In the genomic region with DNA sequence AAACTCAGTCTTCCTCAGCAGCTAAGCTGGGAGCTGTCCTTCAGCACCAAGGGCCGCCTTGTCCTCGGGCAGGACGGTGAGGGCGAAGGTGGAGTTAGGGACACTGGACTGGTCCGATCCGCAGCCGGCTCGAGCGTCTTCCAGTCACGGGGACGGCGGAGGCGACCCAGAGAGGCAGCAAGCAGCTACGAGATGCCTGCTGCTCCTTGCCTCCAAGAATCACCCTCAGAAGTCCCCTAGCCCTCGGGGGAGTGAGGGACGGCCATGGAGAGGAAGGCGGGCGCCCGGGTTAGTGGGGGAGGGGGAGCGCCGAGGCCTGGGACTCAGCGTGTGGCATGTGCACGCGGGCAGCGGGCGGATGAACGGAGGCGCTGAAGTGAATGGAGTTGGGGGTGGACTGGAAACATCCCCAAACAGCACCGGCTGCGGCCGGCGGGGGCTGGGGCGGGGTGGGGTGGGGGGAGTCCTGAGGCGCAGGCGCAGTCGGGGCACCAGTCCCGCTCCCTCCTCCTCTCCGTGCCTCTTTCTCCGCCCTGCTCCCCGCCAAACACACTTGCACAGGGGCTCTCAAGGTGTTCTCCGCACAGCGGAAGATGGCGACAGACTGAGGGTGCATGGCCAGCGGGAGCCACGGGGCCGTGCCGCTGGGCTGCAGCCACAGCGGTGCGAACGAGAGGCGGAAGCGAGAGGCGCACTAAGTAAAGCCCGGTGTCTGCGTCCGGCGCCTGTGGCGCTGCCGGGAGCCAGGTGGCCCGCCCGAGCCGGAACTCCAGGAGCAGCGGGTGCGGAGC, we compare ENCODE assay signal across 8 cellular contexts. TPM values are rescaled to one million over a fixed set of nuclear protein-coding genes. Genes with fewer than 3 reads are reported as not detected.
A peak's percentile ranks its signal among the peaks of the same experiment; 100 is the strongest.
DNase-seq lines count a peak whose midpoint lies in the region; ATAC-seq and TF ChIP-seq lines count a peak whose summit lies in the region.

A gene (plus strand): TSS at position 492 of the 791 bp plus-strand sequence. CDS start 957 bp downstream, outside the sequence.

- TF ChIP-seq CTCF in RWPE2 (IDR thresholded peaks at IDR 0.05; ENCODE audit: poor library complexity, severe bottlenecking) (peak; percentile 3), kidney epithelial cell (IDR thresholded peaks at IDR 0.05; ENCODE audit: insufficient read depth, low read length, poor library complexity, severe bottlenecking) (no peak)

- peak; percentile 73 for DNase-seq in Caki2 (ENCODE audit: low read depth)
- peak; percentile 71 for DNase-seq in RWPE2 (ENCODE audit: low spot score)
- DNase-seq in cerebellum (ENCODE audit: low spot score), result peak; percentile 74
- DNase-seq in kidney epithelial cell (ENCODE audit: low read depth), result peak; percentile 12
- DNase-seq in stimulated activated CD4-positive, alpha-beta T cell treated with anti-CD3 and anti-CD28 coated beads, Interleukin-15, amount 100 ng/mL, for 48 hours (ENCODE audit: low read depth in 2 of 2), result peak; percentile 6 to 12
- no peak for DNase-seq in central memory CD4-positive, alpha-beta T cell

- H3K36me3 ChIP-seq in HUES64 (ENCODE audit: insufficient read depth, low read length) (no peaks in the 10 kb centered on the region; the same call in 1 of the 2 replicates), RWPE2 (ENCODE audit: low read depth) (no peaks in the 10 kb centered on the region), kidney epithelial cell (ENCODE audit: control insufficient read depth, insufficient read depth, low read length) (no peaks in the 10 kb centered on the region)

- H3K27me3 ChIP-seq in HUES64 (ENCODE audit: insufficient read depth, low read length), result peaks cover 25% of the 10 kb centered on the region
- peaks cover 6% of the 10 kb centered on the region for H3K27me3 ChIP-seq in RWPE2 (ENCODE audit: insufficient read depth, poor library complexity, severe bottlenecking)
- peaks cover 38% of the 10 kb centered on the region for H3K27me3 ChIP-seq in kidney epithelial cell (ENCODE audit: control insufficient read depth, insufficient read depth, low read length)

- H3K27ac ChIP-seq in HUES64 (ENCODE audit: low read depth, low read length) (peak within 1 kb of the TSS; percentile 77; the same call in 1 of the 2 replicates), RWPE2 (ENCODE audit: poor library complexity, severe bottlenecking) (no peak within 1 kb of the TSS)

- H3K4me1 ChIP-seq in HUES64 (ENCODE audit: insufficient read depth, low read length) (0 out of 2 replicates have a peak, but pooled peaks cover 8% of the 10 kb centered on the region), RWPE2 (ENCODE audit: insufficient read depth, poor library complexity, severe bottlenecking) (no peaks in the 10 kb centered on the region)

- in situ Hi-C loops in Caki2 (cut with HindIII; ENCODE audit: low pct_unique_long_range_greater_than_20kb, low sequenced_read_pairs), result no loop called here

- H3K9ac ChIP-seq in HUES64 (ENCODE audit: low read depth, low read length), result peak within 1 kb of the TSS; percentile 61

- H3K4me3 ChIP-seq in HUES64 (ENCODE audit: low read length) (peak within 1 kb of the TSS; percentile 73), RWPE2 (ENCODE audit: severe bottlenecking) (peak within 1 kb of the TSS; percentile 41), kidney epithelial cell (ENCODE audit: low read depth, low read length) (peak within 1 kb of the TSS; percentile 41)

- 1% methylated on average over 54 of the region's 64 CpGs for WGBS in HUES64

- H3K9me3 ChIP-seq in HUES64 (ENCODE audit: insufficient read depth, low read depth, low read length), result no peaks in the 10 kb centered on the region
- H3K9me3 ChIP-seq in RWPE2 (ENCODE audit: severe bottlenecking), result no peaks in the 10 kb centered on the region

- ATAC-seq in RWPE2 (ENCODE audit: low read depth), result peak; percentile 71
- ATAC-seq in HG03097 (IDR thresholded peaks at IDR 0.05; ENCODE audit: low FRiP score, unreplicated experiment), result no peak

RNA-seq across cellular contexts. Expression of the gene that starts here (rescaled TPM):
- total RNA-seq in Caki2 (2014; rRNA removed; shearing (Covaris generic); ENCODE audit: low replicate concordance), result 1.9 and 3.2 TPM in 2 replicates
- 10.2 TPM for polyA plus RNA-seq in HUES64 (2013, experiment 1 of 2)
- 9.4 TPM for polyA plus RNA-seq in HUES64 (2013, experiment 2 of 2)
- total RNA-seq in cerebellum (3.6 TPM), kidney epithelial cell (3.6 and 4.6 TPM in 2 replicates)
